26 cellular contexts compared by ENCODE assay signal in the genomic region with DNA sequence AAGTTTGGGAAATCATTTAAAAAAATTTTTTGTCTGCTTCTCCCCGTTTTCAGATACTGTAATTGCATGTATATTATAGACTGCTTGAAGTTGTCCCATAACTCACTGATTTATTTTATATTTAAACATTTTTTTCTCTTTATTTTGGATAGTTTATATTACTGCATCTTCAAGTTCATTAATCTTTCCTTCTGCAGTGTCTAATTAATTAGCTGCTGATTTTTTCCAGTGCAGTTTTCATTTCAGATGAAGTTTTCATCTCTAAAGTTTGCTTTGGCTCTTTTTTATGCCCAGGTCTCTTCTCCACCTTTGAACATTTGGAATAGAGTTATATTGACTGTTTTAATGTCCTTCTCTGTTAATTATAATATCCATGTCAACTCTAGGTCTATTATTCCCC. TPM values are rescaled to one million over a fixed set of nuclear protein-coding genes. Genes with fewer than 3 reads are reported as not detected.
"Had no signal": no experiment of that assay in that cellular context is flagged by ENCODE, and none has a peak within 500 bp of the region (broad histone marks: within the 10 kb centered on the region; RNA-seq: fewer than 3 reads in every experiment).

No MANE protein-coding gene starts in this region.

- H3K27me3 ChIP-seq: sigmoid colon, testis, uterus had no signal

- DNase-seq: activated CD4-positive, alpha-beta T cell treated with anti-CD3 and anti-CD28 coated beads for 1 hour; activated CD4-positive, alpha-beta T cell treated with anti-CD3 and anti-CD28 coated beads, Interleukin-2, amount 50 U/mL, for 1 hour; activated CD8-positive, alpha-beta T cell treated with anti-CD3 and anti-CD28 coated beads, Interleukin-2, amount 10 ng/mL, durations not matched to agents 7 days and 5 days; activated naive CD8-positive, alpha-beta T cell treated with anti-CD3 and anti-CD28 coated beads for 36 hours; amniotic stem cell; cortex of kidney; endodermal cell; foreskin fibroblast; glutamatergic neuron; hippocampal formation; left ventricle myocardium superior; midbrain; natural killer cell; retina; sigmoid colon; stimulated activated CD4-positive, alpha-beta T cell treated with anti-CD3 and anti-CD28 coated beads, Interleukin-2, amount 100 ng/mL, for 48 hours; stimulated activated naive CD4-positive, alpha-beta T cell; testis; uterus; WERI-Rb-1 had no signal

- H3K4me3 Mint-ChIP-seq: activated CD8-positive, alpha-beta T cell treated with anti-CD3 and anti-CD28 coated beads, Interleukin-2, amount 10 ng/mL, durations not matched to agents 7 days and 5 days; activated naive CD8-positive, alpha-beta T cell treated with anti-CD3 and anti-CD28 coated beads for 36 hours; activated T-helper 1 cell treated with anti-CD3 and anti-CD28 coated beads, Interleukin-12 subunit alpha, Interleukin-12 subunit beta, Interleukin-2, Interleukin-4 antibody, amounts not matched to agents 30 ng/mL and 10 ng/mL and 1 ng/mL, durations not matched to agents 14 hours and 24 hours and 36 hours; endodermal cell; natural killer cell had no signal

- H3K4me3 ChIP-seq: cardiac muscle cell, sigmoid colon, testis, uterus had no signal

- H3K27ac Mint-ChIP-seq: activated CD8-positive, alpha-beta T cell treated with anti-CD3 and anti-CD28 coated beads, Interleukin-2, amount 10 ng/mL, durations not matched to agents 7 days and 5 days; activated T-helper 1 cell treated with anti-CD3 and anti-CD28 coated beads, Interleukin-12 subunit alpha, Interleukin-12 subunit beta, Interleukin-2, Interleukin-4 antibody, amounts not matched to agents 30 ng/mL and 10 ng/mL and 1 ng/mL, durations not matched to agents 14 hours and 24 hours and 36 hours; endodermal cell; natural killer cell; progenitor cell of endocrine pancreas had no signal

- ATAC-seq: activated CD8-positive, alpha-beta T cell treated with anti-CD3 and anti-CD28 coated beads, Interleukin-2, amount 10 ng/mL, durations not matched to agents 7 days and 5 days; left ventricle myocardium superior; natural killer cell had no signal

- H3K27me3 Mint-ChIP-seq: activated naive CD8-positive, alpha-beta T cell treated with anti-CD3 and anti-CD28 coated beads for 36 hours; progenitor cell of endocrine pancreas had no signal

- H3K9me3 ChIP-seq: sigmoid colon, testis, uterus had no signal

- H3K27ac ChIP-seq: cardiac muscle cell, sigmoid colon, testis, uterus, WERI-Rb-1 had no signal

- H3K4me1 ChIP-seq: uterus had no signal

- H3K36me3 ChIP-seq: cardiac muscle cell, uterus had no signal

RNA-seq across cellular contexts. Expression of gene PCARE, which starts 50.2 kb away (rescaled TPM):
- total RNA-seq: activated CD8-positive, alpha-beta T cell treated with anti-CD3 and anti-CD28 coated beads, Interleukin-2, amount 10 ng/mL, durations not matched to agents 7 days and 5 days; activated naive CD8-positive, alpha-beta T cell treated with anti-CD3 and anti-CD28 coated beads for 36 hours; activated T-helper 1 cell treated with anti-CD3 and anti-CD28 coated beads, Interleukin-12 subunit alpha, Interleukin-12 subunit beta, Interleukin-2, Interleukin-4 antibody, amounts not matched to agents 30 ng/mL and 10 ng/mL and 1 ng/mL, durations not matched to agents 14 hours and 24 hours and 36 hours; epithelial cell of proximal tubule; fibroblast of lung; natural killer cell; osteocyte; progenitor cell of endocrine pancreas; uterus had no signal
